8 cellular contexts compared by ENCODE assay signal in the genomic region with DNA sequence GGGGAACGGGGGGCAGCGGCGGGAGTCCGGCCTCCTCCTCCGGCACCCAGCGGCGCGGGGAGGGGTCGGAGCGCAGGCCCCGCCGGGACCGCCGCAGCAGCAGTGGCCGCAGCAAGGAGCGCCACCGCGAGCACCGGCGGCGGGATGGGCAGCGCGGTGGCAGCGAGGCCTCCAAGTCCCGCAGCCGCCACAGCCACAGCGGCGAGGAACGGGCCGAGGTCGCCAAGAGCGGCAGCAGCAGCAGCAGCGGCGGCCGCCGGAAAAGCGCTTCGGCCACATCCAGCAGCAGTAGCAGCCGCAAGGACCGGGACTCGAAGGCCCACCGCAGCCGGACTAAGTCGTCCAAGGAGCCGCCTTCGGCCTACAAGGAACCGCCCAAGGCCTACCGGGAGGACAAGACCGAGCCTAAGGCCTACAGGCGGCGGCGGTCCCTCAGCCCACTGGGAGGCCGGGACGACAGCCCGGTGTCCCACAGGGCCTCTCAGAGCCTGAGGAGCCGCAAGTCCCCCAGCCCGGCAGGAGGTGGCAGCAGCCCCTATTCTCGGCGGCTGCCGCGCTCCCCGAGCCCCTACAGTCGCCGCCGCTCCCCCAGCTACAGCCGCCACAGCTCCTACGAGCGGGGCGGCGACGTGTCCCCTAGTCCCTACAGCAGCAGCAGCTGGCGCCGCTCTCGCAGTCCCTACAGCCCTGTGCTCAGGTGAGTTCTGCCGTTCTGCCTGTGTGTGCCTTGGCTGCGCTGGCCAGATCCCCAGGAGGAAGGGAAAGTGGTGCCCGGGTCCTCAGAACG. TPM values are rescaled to one million over a fixed set of nuclear protein-coding genes. Genes with fewer than 3 reads are reported as not detected.
A peak's percentile ranks its signal among the peaks of the same experiment; 100 is the strongest.
DNase-seq lines count a peak whose midpoint lies in the region; ATAC-seq, FAIRE-seq and TF ChIP-seq lines count a peak whose summit lies in the region.

No MANE protein-coding gene starts in this region.

- peaks cover 51% of the 10 kb centered on the region for H3K4me1 ChIP-seq in CD4-positive, CD25-positive, alpha-beta regulatory T cell (ENCODE audit: control insufficient read depth, insufficient read depth, low read length, poor library complexity, severe bottlenecking)
- H3K4me1 ChIP-seq in RWPE2 (ENCODE audit: insufficient read depth, poor library complexity, severe bottlenecking) = peaks cover 12% of the 10 kb centered on the region

- peaks cover 7% of the 10 kb centered on the region for H3K27me3 Mint-ChIP-seq in CD4-positive, CD25-positive, alpha-beta regulatory T cell

- peak overlapping the region; percentile 99 for H3K27ac ChIP-seq in CD4-positive, CD25-positive, alpha-beta regulatory T cell (ENCODE audit: insufficient read depth, low read length, poor library complexity, severe bottlenecking)
- H3K27ac ChIP-seq in RWPE2 (ENCODE audit: poor library complexity, severe bottlenecking) = peak overlapping the region; percentile 95
- peak overlapping the region; percentile 90 for H3K27ac ChIP-seq in temporal lobe (ENCODE audit: low read depth, low read length)

- peak; percentile 13 for ATAC-seq in CD4-positive, CD25-positive, alpha-beta regulatory T cell (ENCODE audit: low read depth in 2 of 2)
- ATAC-seq in GM19351 (IDR thresholded peaks at IDR 0.05; ENCODE audit: unreplicated experiment) (peak; percentile 26), HG03521 (IDR thresholded peaks at IDR 0.05; ENCODE audit: unreplicated experiment) (peak; percentile 20), RWPE2 (ENCODE audit: low read depth) (peak; percentile 9)

- DNase-seq in CD4-positive, CD25-positive, alpha-beta regulatory T cell = peak; percentile 61 to 81 (median 72)
- DNase-seq in RWPE2 (ENCODE audit: low spot score) (peak; percentile 64), frontal cortex (ENCODE audit: low spot score in 2 of 2) (peak; percentile 31 to 56), nucleus accumbens (lab: John Stamatoyannopoulos, UW) (peak in 52 of 56 donors; percentile 4 to 63 (median 38))
- peak; percentile 56 for DNase-seq in activated gamma-delta T cell treated with anti-CD3 and anti-CD28 coated beads, Interleukin-2, amount 50 U/mL, for 16 hours (ENCODE audit: low read depth)

- H3K36me3 ChIP-seq in CD4-positive, CD25-positive, alpha-beta regulatory T cell (ENCODE audit: control insufficient read depth, insufficient read depth, low read length) = no peaks in the 10 kb centered on the region
- peaks cover 19% of the 10 kb centered on the region for H3K36me3 ChIP-seq in RWPE2 (ENCODE audit: low read depth)

- H3K36me3 Mint-ChIP-seq in CD4-positive, CD25-positive, alpha-beta regulatory T cell = peaks cover 8% of the 10 kb centered on the region

- FAIRE-seq in frontal cortex (lab: Jason Lieb, UNC) = no peak

- H3K4me3 ChIP-seq in CD4-positive, CD25-positive, alpha-beta regulatory T cell (ENCODE audit: low read depth, low read length) = peak overlapping the region; percentile 92
- peak overlapping the region; percentile 65 for H3K4me3 ChIP-seq in RWPE2 (ENCODE audit: severe bottlenecking)

- H3K4me1 Mint-ChIP-seq in CD4-positive, CD25-positive, alpha-beta regulatory T cell = peaks cover 32 to 62% (median 49%) of the 10 kb centered on the region in 4 donors

- TF ChIP-seq CTCF in RWPE2 (IDR thresholded peaks at IDR 0.05; ENCODE audit: poor library complexity, severe bottlenecking) = peak; percentile 40

- H3K9me3 ChIP-seq in CD4-positive, CD25-positive, alpha-beta regulatory T cell (ENCODE audit: control insufficient read depth in 2 of 2, low read length in 2 of 2) = no peaks in the 10 kb centered on the region
- no peaks in the 10 kb centered on the region for H3K9me3 ChIP-seq in RWPE2 (ENCODE audit: severe bottlenecking)

- no peaks in the 10 kb centered on the region for H3K27me3 ChIP-seq in CD4-positive, CD25-positive, alpha-beta regulatory T cell (ENCODE audit: control insufficient read depth, insufficient read depth, low read length)
- H3K27me3 ChIP-seq in RWPE2 (ENCODE audit: insufficient read depth, poor library complexity, severe bottlenecking) = no peaks in the 10 kb centered on the region

- peak overlapping the region; percentile 98 for H3K4me3 Mint-ChIP-seq in CD4-positive, CD25-positive, alpha-beta regulatory T cell

- H3K9me3 Mint-ChIP-seq in CD4-positive, CD25-positive, alpha-beta regulatory T cell = peaks cover 0 to 6% (median 0%) of the 10 kb centered on the region in 7 donors

- H3K27ac Mint-ChIP-seq in CD4-positive, CD25-positive, alpha-beta regulatory T cell = peak overlapping the region; percentile 97 to 99 (median 98)

RNA-seq across cellular contexts. Expression of a gene that starts 1.3 kb away (rescaled TPM):
- total RNA-seq in CD4-positive, CD25-positive, alpha-beta regulatory T cell = 124 TPM
- 10 to 100 TPM; 23.7 to 34.0 (median 33.7) TPM for polyA plus RNA-seq in CD4-positive, CD25-positive, alpha-beta regulatory T cell
- total RNA-seq in frontal cortex = 133 TPM
- total RNA-seq in temporal lobe = 86.8 TPM

Comparison
In these comparisons a context has a peak if more than half of its experiments do, and no peak if none do; other contexts are left out.
1. Peak in every context shown above with its lines: DNase-seq, ATAC-seq, H3K4me3 ChIP-seq and H3K27ac ChIP-seq.